Comparison of ENCODE assay signal across 30 cellular contexts in genomic region chr10:36236931-36237330, GRCh38.
"Had no signal": no experiment of that assay in that cellular context is flagged by ENCODE, and none has a peak within 500 bp of the region (broad histone marks: within the 10 kb centered on the region; RNA-seq: fewer than 3 reads in every experiment).

No MANE protein-coding gene starts in this region.

- H3K27me3 ChIP-seq: body of pancreas, breast epithelium, Peyer's patch had no signal

- ATAC-seq: activated CD8-positive, alpha-beta T cell treated with anti-CD3 and anti-CD28 coated beads for 36 hours; activated T-cell treated with anti-CD3 and anti-CD28 coated beads, Interleukin-2, amount 50 U/mL, for 72 hours; activated T-helper 17 cell treated with anti-CD3 and anti-CD28 coated beads, Interleukin-2, amount 50 U/mL, for 72 hours; body of pancreas; K562; Right ventricle myocardium inferior had no signal

- DNase-seq: activated CD4-positive, alpha-beta T cell treated with anti-CD3 and anti-CD28 coated beads, Interleukin-2, amount 10 ng/mL, durations not matched to agents 24 days and 14 days; activated CD4-positive, alpha-beta T cell treated with anti-CD3 and anti-CD28 coated beads, Interleukin-2, amount 50 U/mL, for 4 hours; activated CD8-positive, alpha-beta T cell treated with anti-CD3 and anti-CD28 coated beads for 36 hours; activated effector memory CD4-positive, alpha-beta T cell treated with anti-CD3 and anti-CD28 coated beads, Interleukin-2, amount 50 U/mL, for 16 hours; activated naive CD4-positive, alpha-beta T cell; activated naive CD4-positive, alpha-beta T cell treated with anti-CD3 and anti-CD28 coated beads, Interleukin-2, amount 50 U/mL, for 16 hours; activated naive CD8-positive, alpha-beta T cell treated with anti-CD3 and anti-CD28 coated beads for 36 hours; activated T-cell treated with anti-CD3 and anti-CD28 coated beads, Interleukin-2, amount 50 U/mL, for 1 hour; activated T-cell treated with anti-CD3 and anti-CD28 coated beads, Interleukin-2, amount 50 U/mL, for 72 hours; body of pancreas; caudate nucleus; cerebellar nuclear complex; NCI-H1105; NCI-H1417 treated with DMSO at 0.1 percent for 48 hours; NCI-H187 treated with DMSO at 0.1 percent for 48 hours; NCI-H2081; NCI-H2171 treated with DMSO at 0.1 percent for 48 hours; NCI-H2227 treated with DMSO at 0.1 percent for 48 hours; NCI-H446; NCI-H510A treated with DMSO at 0.1 percent for 48 hours; NCI-H526 treated with DMSO at 0.1 percent for 48 hours; NCI-H774; Peyer's patch; RPMI8226; SIG-M5; SK-N-SH had no signal

- H3K9ac ChIP-seq: SK-N-SH had no signal

- H3K27ac ChIP-seq: body of pancreas, breast epithelium, Peyer's patch had no signal

- H3K9me3 ChIP-seq: body of pancreas, breast epithelium, SK-N-SH had no signal

- H3K4me3 ChIP-seq: body of pancreas, breast epithelium, K562, Peyer's patch had no signal

- H3K36me3 ChIP-seq: breast epithelium, Peyer's patch had no signal

- H3K4me1 ChIP-seq: body of pancreas, breast epithelium, Peyer's patch had no signal
